In genomic region chr6:148479498-148479897, GRCh38 we compare ENCODE assay signal across 29 cellular contexts.
"Had no signal": no experiment of that assay in that cellular context is flagged by ENCODE, and none has a peak within 500 bp of the region (broad histone marks: within the 10 kb centered on the region; RNA-seq: fewer than 3 reads in every experiment).

No MANE protein-coding gene starts in this region.

- H3K36me3 ChIP-seq: adrenal gland had no signal

- H3K27me3 Mint-ChIP-seq: brain had no signal

- H3K4me3 Mint-ChIP-seq: activated B cell treated with CpG ODN at 0.5 μM for 24 hours; activated CD4-positive, alpha-beta memory T cell treated with anti-CD3 and anti-CD28 coated beads for 36 hours; activated naive CD4-positive, alpha-beta T cell treated with anti-CD3 and anti-CD28 coated beads for 36 hours; activated T-cell treated with anti-CD3 and anti-CD28 coated beads, Interleukin-2, amount 50 U/mL, for 4 hours; activated T-helper 1 cell treated with anti-CD3 and anti-CD28 coated beads, Interleukin-12 subunit alpha, Interleukin-12 subunit beta, Interleukin-2, Interleukin-4 antibody, amounts not matched to agents 30 ng/mL and 10 ng/mL and 1 ng/mL, durations not matched to agents 14 hours and 24 hours and 36 hours; brain had no signal

- H3K4me1 ChIP-seq: adrenal gland had no signal

- H3K27ac Mint-ChIP-seq: activated B cell treated with CpG ODN at 0.5 μM for 24 hours; activated CD4-positive, alpha-beta memory T cell treated with anti-CD3 and anti-CD28 coated beads for 36 hours; activated naive CD4-positive, alpha-beta T cell treated with anti-CD3 and anti-CD28 coated beads for 36 hours; activated naive CD4-positive, alpha-beta T cell treated with anti-CD3 and anti-CD28 coated beads, Interleukin-2, amount 50 U/mL, for 72 hours; activated T-helper 1 cell treated with anti-CD3 and anti-CD28 coated beads, Interleukin-12 subunit alpha, Interleukin-12 subunit beta, Interleukin-2, Interleukin-4 antibody, amounts not matched to agents 30 ng/mL and 10 ng/mL and 1 ng/mL, durations not matched to agents 14 hours and 24 hours and 36 hours; brain had no signal

- ATAC-seq: activated naive CD4-positive, alpha-beta T cell treated with anti-CD3 and anti-CD28 coated beads, Interleukin-2, amount 50 U/mL, for 72 hours; activated T-cell treated with anti-CD3 and anti-CD28 coated beads, Interleukin-2, amount 50 U/mL, for 4 hours; K562; Panc1 had no signal

- H3K4me3 ChIP-seq: adrenal gland, K562 had no signal

- H3K27me3 ChIP-seq: adrenal gland had no signal

- H3K4me1 Mint-ChIP-seq: activated B cell treated with CpG ODN at 0.5 μM for 24 hours, brain had no signal

- DNase-seq: activated B cell treated with CpG ODN at 0.5 μM for 24 hours; activated CD4-positive, alpha-beta memory T cell treated with anti-CD3 and anti-CD28 coated beads for 36 hours; activated CD4-positive, alpha-beta T cell treated with anti-CD3 and anti-CD28 coated beads for 4 hours; activated CD4-positive, alpha-beta T cell treated with anti-CD3 and anti-CD28 coated beads, Interleukin-2, amount 50 U/mL, for 1 hour; activated CD4-positive, CD25-positive, alpha-beta regulatory T cell treated with anti-CD3 and anti-CD28 coated beads, Interleukin-2, amount 50 U/mL, for 72 hours; activated CD8-positive, alpha-beta memory T cell treated with anti-CD3 and anti-CD28 coated beads, Interleukin-2, amount 50 U/mL, for 4 hours; activated gamma-delta T cell treated with Interleukin-2 at 50 U/mL for 16 hours; activated naive CD4-positive, alpha-beta T cell treated with anti-CD3 and anti-CD28 coated beads for 36 hours; activated T-cell treated with anti-CD3 and anti-CD28 coated beads for 4 hours; activated T-cell treated with anti-CD3 and anti-CD28 coated beads, Interleukin-2, amount 50 U/mL, for 4 hours; adrenal gland; central memory CD4-positive, alpha-beta T cell; NCI-H1092 treated with DMSO at 0.1 percent for 48 hours; NCI-H1417; NCI-H187 treated with DMSO at 0.1 percent for 48 hours; NCI-H2081 treated with DMSO at 0.1 percent for 48 hours; NCI-H345; NCI-H524 treated with DMSO at 0.1 percent for 48 hours; RPMI8226; SW 1271; T-helper 1 cell; T-helper 2 cell; T-helper 9 cell had no signal

- H3K36me3 Mint-ChIP-seq: activated CD4-positive, alpha-beta memory T cell treated with anti-CD3 and anti-CD28 coated beads for 36 hours; activated naive CD4-positive, alpha-beta T cell treated with anti-CD3 and anti-CD28 coated beads, Interleukin-2, amount 50 U/mL, for 72 hours had no signal

- H3K9me3 ChIP-seq: adrenal gland had no signal

- H3K27ac ChIP-seq: adrenal gland, VCaP had no signal

- H3K9me3 Mint-ChIP-seq: activated B cell treated with CpG ODN at 0.5 μM for 24 hours; activated CD4-positive, alpha-beta memory T cell treated with anti-CD3 and anti-CD28 coated beads for 36 hours; activated naive CD4-positive, alpha-beta T cell treated with anti-CD3 and anti-CD28 coated beads for 36 hours; activated naive CD4-positive, alpha-beta T cell treated with anti-CD3 and anti-CD28 coated beads, Interleukin-2, amount 50 U/mL, for 72 hours; activated T-cell treated with anti-CD3 and anti-CD28 coated beads, Interleukin-2, amount 50 U/mL, for 4 hours; activated T-helper 1 cell treated with anti-CD3 and anti-CD28 coated beads, Interleukin-12 subunit alpha, Interleukin-12 subunit beta, Interleukin-2, Interleukin-4 antibody, amounts not matched to agents 30 ng/mL and 10 ng/mL and 1 ng/mL, durations not matched to agents 14 hours and 24 hours and 36 hours had no signal
